In genomic region chr7:128542530-128542929, GRCh38 we compare ENCODE assay signal across 6 cellular contexts.
DNase-seq lines count a peak whose midpoint lies in the region; ATAC-seq and TF ChIP-seq lines count a peak whose summit lies in the region.
"Not testable (repeated sequence)": the region's sequence is repeated elsewhere in the genome, so short reads cannot be mapped to it uniquely, and the experiment has no call there.

No MANE protein-coding gene starts in this region.

- H3K27me3 ChIP-seq in psoas muscle (ENCODE audit: insufficient read depth in 3 of 3, low read length in 2 of 3) = not testable (repeated sequence)

- peak overlapping the region; percentile 41 for H3K27ac ChIP-seq in psoas muscle

- peaks cover 19% of the 10 kb centered on the region for H3K4me1 Mint-ChIP-seq in activated CD4-positive, alpha-beta T cell treated with anti-CD3 and anti-CD28 coated beads, Interleukin-2, amount 10 ng/mL, durations not matched to agents 7 days and 5 days
- not testable (repeated sequence) for H3K4me1 Mint-ChIP-seq in activated T-helper 2 cell treated with anti-CD3 and anti-CD28 coated beads, Interferon-gamma antibody, Interleukin-2, Interleukin-4, amounts not matched to agents 10 μg/mL and 5 μg/mL and 100 μg/mL, durations not matched to agents 14 hours and 24 hours and 36 hours (ENCODE audit: low read depth)
- H3K4me1 Mint-ChIP-seq in activated naive CD8-positive, alpha-beta T cell treated with anti-CD3 and anti-CD28 coated beads, Interleukin-2, amount 10 ng/mL, durations not matched to agents 7 days and 5 days = peaks cover 10% of the 10 kb centered on the region
- peaks cover 5 to 11% of the 10 kb centered on the region in 2 donors for H3K4me1 Mint-ChIP-seq in effector memory CD8-positive, alpha-beta T cell (ENCODE audit: low read depth in 2 of 2)
- H3K4me1 Mint-ChIP-seq in immature natural killer cell = peaks cover 20 to 53% of the 10 kb centered on the region in 2 donors

- CTCF ChIA-PET in activated CD4-positive, alpha-beta T cell treated with anti-CD3 and anti-CD28 coated beads, Interleukin-2, amount 10 ng/mL, durations not matched to agents 7 days and 5 days (lab: Charles Lee) = interaction anchor here (1.7 kb wide), 1 partner anchor 9 kb away, joined by 3 read pairs; no protein-coding TSS in a partner anchor

- peak overlapping the region; percentile 75 for H3K27ac Mint-ChIP-seq in activated CD4-positive, alpha-beta T cell treated with anti-CD3 and anti-CD28 coated beads, Interleukin-2, amount 10 ng/mL, durations not matched to agents 7 days and 5 days
- H3K27ac Mint-ChIP-seq in activated T-helper 2 cell treated with anti-CD3 and anti-CD28 coated beads, Interferon-gamma antibody, Interleukin-2, Interleukin-4, amounts not matched to agents 10 μg/mL and 5 μg/mL and 100 μg/mL, durations not matched to agents 14 hours and 24 hours and 36 hours = peak overlapping the region; percentile 49
- peak overlapping the region; percentile 16 for H3K27ac Mint-ChIP-seq in activated naive CD8-positive, alpha-beta T cell treated with anti-CD3 and anti-CD28 coated beads, Interleukin-2, amount 10 ng/mL, durations not matched to agents 7 days and 5 days
- H3K27ac Mint-ChIP-seq in effector memory CD8-positive, alpha-beta T cell = peak overlapping the region; percentile 15 to 87
- H3K27ac Mint-ChIP-seq in immature natural killer cell = peak overlapping the region in 4 of 6 donors; percentile 23 to 72 (median 36)

- H3K4me3 ChIP-seq in psoas muscle = not testable (repeated sequence)

- not testable (repeated sequence) for TF ChIP-seq CTCF in psoas muscle (IDR thresholded peaks at IDR 0.05)

- H3K27me3 Mint-ChIP-seq in activated CD4-positive, alpha-beta T cell treated with anti-CD3 and anti-CD28 coated beads, Interleukin-2, amount 10 ng/mL, durations not matched to agents 7 days and 5 days; activated T-helper 2 cell treated with anti-CD3 and anti-CD28 coated beads, Interferon-gamma antibody, Interleukin-2, Interleukin-4, amounts not matched to agents 10 μg/mL and 5 μg/mL and 100 μg/mL, durations not matched to agents 14 hours and 24 hours and 36 hours (ENCODE audit: low read depth); activated naive CD8-positive, alpha-beta T cell treated with anti-CD3 and anti-CD28 coated beads, Interleukin-2, amount 10 ng/mL, durations not matched to agents 7 days and 5 days; effector memory CD8-positive, alpha-beta T cell; immature natural killer cell (ENCODE audit: low read depth in 3 of 3): not testable (repeated sequence)

- not testable (repeated sequence) for ATAC-seq in activated naive CD8-positive, alpha-beta T cell treated with anti-CD3 and anti-CD28 coated beads, Interleukin-2, amount 10 ng/mL, durations not matched to agents 7 days and 5 days (ENCODE audit: low read depth); effector memory CD8-positive, alpha-beta T cell (replicated peaks); psoas muscle

- not testable (repeated sequence) for H3K4me3 Mint-ChIP-seq in activated CD4-positive, alpha-beta T cell treated with anti-CD3 and anti-CD28 coated beads, Interleukin-2, amount 10 ng/mL, durations not matched to agents 7 days and 5 days; activated T-helper 2 cell treated with anti-CD3 and anti-CD28 coated beads, Interferon-gamma antibody, Interleukin-2, Interleukin-4, amounts not matched to agents 10 μg/mL and 5 μg/mL and 100 μg/mL, durations not matched to agents 14 hours and 24 hours and 36 hours (ENCODE audit: low read depth); activated naive CD8-positive, alpha-beta T cell treated with anti-CD3 and anti-CD28 coated beads, Interleukin-2, amount 10 ng/mL, durations not matched to agents 7 days and 5 days; effector memory CD8-positive, alpha-beta T cell; immature natural killer cell

- not testable (repeated sequence) for DNase-seq in activated CD4-positive, alpha-beta T cell treated with anti-CD3 and anti-CD28 coated beads, Interleukin-2, amount 10 ng/mL, durations not matched to agents 7 days and 5 days; activated T-helper 2 cell treated with anti-CD3 and anti-CD28 coated beads, Interferon-gamma antibody, Interleukin-2, Interleukin-4, amounts not matched to agents 10 μg/mL and 5 μg/mL and 100 μg/mL, durations not matched to agents 14 hours and 24 hours and 36 hours (ENCODE audit: low spot score); activated naive CD8-positive, alpha-beta T cell treated with anti-CD3 and anti-CD28 coated beads, Interleukin-2, amount 10 ng/mL, durations not matched to agents 7 days and 5 days; effector memory CD8-positive, alpha-beta T cell; immature natural killer cell; psoas muscle

- H3K4me1 ChIP-seq in psoas muscle = peaks cover 25% of the 10 kb centered on the region

- POLR2A ChIA-PET in activated CD4-positive, alpha-beta T cell treated with anti-CD3 and anti-CD28 coated beads, Interleukin-2, amount 10 ng/mL, durations not matched to agents 7 days and 5 days (lab: Charles Lee); activated naive CD8-positive, alpha-beta T cell treated with anti-CD3 and anti-CD28 coated beads, Interleukin-2, amount 10 ng/mL, durations not matched to agents 7 days and 5 days (lab: Charles Lee): not testable (repeated sequence)

- peaks cover 30% of the 10 kb centered on the region for H3K36me3 Mint-ChIP-seq in activated CD4-positive, alpha-beta T cell treated with anti-CD3 and anti-CD28 coated beads, Interleukin-2, amount 10 ng/mL, durations not matched to agents 7 days and 5 days (ENCODE audit: low read depth)
- H3K36me3 Mint-ChIP-seq in activated T-helper 2 cell treated with anti-CD3 and anti-CD28 coated beads, Interferon-gamma antibody, Interleukin-2, Interleukin-4, amounts not matched to agents 10 μg/mL and 5 μg/mL and 100 μg/mL, durations not matched to agents 14 hours and 24 hours and 36 hours (ENCODE audit: low read depth) = peaks cover 55% of the 10 kb centered on the region
- peaks cover 22% of the 10 kb centered on the region for H3K36me3 Mint-ChIP-seq in activated naive CD8-positive, alpha-beta T cell treated with anti-CD3 and anti-CD28 coated beads, Interleukin-2, amount 10 ng/mL, durations not matched to agents 7 days and 5 days
- H3K36me3 Mint-ChIP-seq in effector memory CD8-positive, alpha-beta T cell (ENCODE audit: insufficient read depth) = peaks cover 81% of the 10 kb centered on the region
- H3K36me3 Mint-ChIP-seq in immature natural killer cell = peaks cover 7 to 17% (median 8%) of the 10 kb centered on the region in 3 donors

- WGBS in psoas muscle, 3 donors = 84 to 89% (median 86%) methylated on average over 2 of the region's 2 CpGs

- intact Hi-C loops in activated T-helper 2 cell treated with anti-CD3 and anti-CD28 coated beads, Interferon-gamma antibody, Interleukin-2, Interleukin-4, amounts not matched to agents 10 μg/mL and 5 μg/mL and 100 μg/mL, durations not matched to agents 14 hours and 24 hours and 36 hours (cut with micrococcal nuclease); psoas muscle (cut with DNase I): not testable (repeated sequence)

- H3K9me3 ChIP-seq in psoas muscle = not testable (repeated sequence)

- H3K36me3 ChIP-seq in psoas muscle (ENCODE audit: insufficient read depth in 1 of 2, low read depth in 1 of 2) = peaks cover 0 to 45% of the 10 kb centered on the region in 2 donors

- H3K9me3 Mint-ChIP-seq in activated CD4-positive, alpha-beta T cell treated with anti-CD3 and anti-CD28 coated beads, Interleukin-2, amount 10 ng/mL, durations not matched to agents 7 days and 5 days; activated T-helper 2 cell treated with anti-CD3 and anti-CD28 coated beads, Interferon-gamma antibody, Interleukin-2, Interleukin-4, amounts not matched to agents 10 μg/mL and 5 μg/mL and 100 μg/mL, durations not matched to agents 14 hours and 24 hours and 36 hours; activated naive CD8-positive, alpha-beta T cell treated with anti-CD3 and anti-CD28 coated beads, Interleukin-2, amount 10 ng/mL, durations not matched to agents 7 days and 5 days; effector memory CD8-positive, alpha-beta T cell; immature natural killer cell: not testable (repeated sequence)

Comparison
In these comparisons a context has a peak if more than half of its experiments do, and no peak if none do; other contexts are left out.
1. H3K27ac Mint-ChIP-seq: peak in every context shown above with its lines; median percentile 75 in activated CD4-positive, alpha-beta T cell treated with anti-CD3 and anti-CD28 coated beads, Interleukin-2, amount 10 ng/mL, durations not matched to agents 7 days and 5 days; 51 in effector memory CD8-positive, alpha-beta T cell; 49 in activated T-helper 2 cell treated with anti-CD3 and anti-CD28 coated beads, Interferon-gamma antibody, Interleukin-2, Interleukin-4, amounts not matched to agents 10 μg/mL and 5 μg/mL and 100 μg/mL, durations not matched to agents 14 hours and 24 hours and 36 hours; 36 in immature natural killer cell; 16 in activated naive CD8-positive, alpha-beta T cell treated with anti-CD3 and anti-CD28 coated beads, Interleukin-2, amount 10 ng/mL, durations not matched to agents 7 days and 5 days.